33 cellular contexts compared by ENCODE assay signal in genomic region chr5:86786955-86787354, GRCh38.
A peak's percentile ranks its signal among the peaks of the same experiment; 100 is the strongest.
DNase-seq lines count a peak whose midpoint lies in the region; TF ChIP-seq lines count a peak whose summit lies in the region.
"Had no signal": no experiment of that assay in that cellular context is flagged by ENCODE, and none has a peak within 500 bp of the region (broad histone marks: within the 10 kb centered on the region; RNA-seq: fewer than 3 reads in every experiment).

No MANE protein-coding gene starts in this region.

- DNase-seq in ELF-1 (ENCODE audit: low read depth, low spot score) (peak; percentile 82), UCSD-AML1 (lab: John Stamatoyannopoulos, UW; ENCODE audit: unreplicated experiment) (peak; percentile 4), cardiac muscle cell (ENCODE audit: low read depth in 1 of 2, low spot score in 1 of 2) (peak in 1 of 2 donors; percentile 84), mesothelial cell of epicardium (ENCODE audit: low spot score in 2 of 2, unreplicated experiment in 2 of 2) (no peak), activated gamma-delta T cell treated with Interleukin-2 at 50 U/mL for 16 hours (no peak), NCI-H146 treated with DMSO at 0.1 percent for 48 hours (lab: John Stamatoyannopoulos, UW; ENCODE audit: unreplicated experiment) (no peak), DMS153 treated with DMSO at 0.1 percent for 48 hours (lab: John Stamatoyannopoulos, UW; ENCODE audit: unreplicated experiment) (no peak), GM20000 (ENCODE audit: low spot score) (no peak)
- DNase-seq: activated CD4-positive, alpha-beta T cell treated with anti-CD3 and anti-CD28 coated beads, Interleukin-2, amount 50 U/mL, for 48 hours; activated CD4-positive, CD25-positive, alpha-beta regulatory T cell; activated CD8-positive, alpha-beta memory T cell treated with anti-CD3 and anti-CD28 coated beads, Interleukin-2, amount 50 U/mL, for 4 hours; activated naive CD4-positive, alpha-beta T cell treated with anti-CD3 and anti-CD28 coated beads, Interleukin-2, amount 50 U/mL, for 16 hours; amygdala; BE2C; CD8-positive, alpha-beta memory T cell; cortex of kidney; foreskin keratinocyte; GF-D8; hippocampal formation; immature natural killer cell; KBM-7; MG63; naive thymus-derived CD8-positive, alpha-beta T cell; NCI-H2081; NCI-H446; ovary; spleen; stimulated activated CD4-positive, alpha-beta T cell treated with anti-CD3 and anti-CD28 coated beads, Interleukin-2, amount 100 ng/mL, for 48 hours; upper lobe of left lung had no signal

- no peaks in the 10 kb centered on the region for H3K36me3 ChIP-seq in cardiac muscle cell
- H3K36me3 ChIP-seq: BE2C, esophagus muscularis mucosa, MG63, ovary, spleen, upper lobe of left lung had no signal

- no peak for TF ChIP-seq CTCF in cardiac muscle cell (IDR thresholded peaks at IDR 0.05; ENCODE audit: low read depth, low read length)
- TF ChIP-seq CTCF in mesothelial cell of epicardium (IDR thresholded peaks at IDR 0.05; ENCODE audit: unreplicated experiment): no peak
- no peak for TF ChIP-seq CTCF in GM20000 (IDR thresholded peaks at IDR 0.05; ENCODE audit: extremely low read depth, missing control alignments)

- no peaks in the 10 kb centered on the region for H3K9me3 Mint-ChIP-seq in mesothelial cell of epicardium
- H3K9me3 Mint-ChIP-seq: activated T-helper 1 cell treated with anti-CD3 and anti-CD28 coated beads, Interleukin-12 subunit alpha, Interleukin-12 subunit beta, Interleukin-2, Interleukin-4 antibody, amounts not matched to agents 30 ng/mL and 10 ng/mL and 1 ng/mL, durations not matched to agents 14 hours and 24 hours and 36 hours; immature natural killer cell; naive thymus-derived CD8-positive, alpha-beta T cell had no signal

- H3K27me3 Mint-ChIP-seq in mesothelial cell of epicardium (ENCODE audit: low read depth): no peaks in the 10 kb centered on the region

- H3K27ac Mint-ChIP-seq in mesothelial cell of epicardium: peak overlapping the region; percentile 27
- H3K27ac Mint-ChIP-seq: activated T-helper 1 cell treated with anti-CD3 and anti-CD28 coated beads, Interleukin-12 subunit alpha, Interleukin-12 subunit beta, Interleukin-2, Interleukin-4 antibody, amounts not matched to agents 30 ng/mL and 10 ng/mL and 1 ng/mL, durations not matched to agents 14 hours and 24 hours and 36 hours; CD8-positive, alpha-beta memory T cell; immature natural killer cell; naive thymus-derived CD8-positive, alpha-beta T cell had no signal

- H3K4me3 ChIP-seq in cardiac muscle cell: no peak overlapping the region
- H3K4me3 ChIP-seq: esophagus muscularis mucosa, MG63, ovary, SK-N-MC, spleen, upper lobe of left lung had no signal

- no peaks in the 10 kb centered on the region for H3K27me3 ChIP-seq in cardiac muscle cell
- H3K27me3 ChIP-seq: BE2C, esophagus muscularis mucosa, foreskin keratinocyte, ovary, spleen, upper lobe of left lung had no signal

- peak overlapping the region; percentile 66 for H3K27ac ChIP-seq in cardiac muscle cell
- H3K27ac ChIP-seq: esophagus muscularis mucosa, foreskin keratinocyte, ovary, RWPE1, SK-N-MC, spleen, upper lobe of left lung had no signal

- no peaks in the 10 kb centered on the region for H3K9me3 ChIP-seq in cardiac muscle cell (ENCODE audit: low read depth)
- H3K9me3 ChIP-seq: BE2C, esophagus muscularis mucosa, MG63, ovary, spleen, upper lobe of left lung had no signal

- H3K4me3 Mint-ChIP-seq in mesothelial cell of epicardium: no peak overlapping the region
- H3K4me3 Mint-ChIP-seq: activated T-helper 1 cell treated with anti-CD3 and anti-CD28 coated beads, Interleukin-12 subunit alpha, Interleukin-12 subunit beta, Interleukin-2, Interleukin-4 antibody, amounts not matched to agents 30 ng/mL and 10 ng/mL and 1 ng/mL, durations not matched to agents 14 hours and 24 hours and 36 hours; CD8-positive, alpha-beta memory T cell; immature natural killer cell; naive thymus-derived CD8-positive, alpha-beta T cell had no signal

- H3K4me1 Mint-ChIP-seq in mesothelial cell of epicardium: peaks cover 14% of the 10 kb centered on the region
- H3K4me1 Mint-ChIP-seq: CD8-positive, alpha-beta memory T cell; immature natural killer cell; naive thymus-derived CD8-positive, alpha-beta T cell had no signal

- no peaks in the 10 kb centered on the region for H3K36me3 Mint-ChIP-seq in mesothelial cell of epicardium
- H3K36me3 Mint-ChIP-seq: CD8-positive, alpha-beta memory T cell; immature natural killer cell; naive thymus-derived CD8-positive, alpha-beta T cell had no signal

- peaks cover 24% of the 10 kb centered on the region for H3K4me1 ChIP-seq in cardiac muscle cell (ENCODE audit: low read depth)
- H3K4me1 ChIP-seq: BE2C, esophagus muscularis mucosa, foreskin keratinocyte, spleen, upper lobe of left lung had no signal

Comparison
In these comparisons a context has a peak if more than half of its experiments do, and no peak if none do; other contexts are left out.
1. DNase-seq: peak in ELF-1 (single experiment) and UCSD-AML1 (single experiment); none in mesothelial cell of epicardium (0 of 2), activated gamma-delta T cell treated with Interleukin-2 at 50 U/mL for 16 hours (single experiment), NCI-H146 treated with DMSO at 0.1 percent for 48 hours (single experiment), DMS153 treated with DMSO at 0.1 percent for 48 hours (single experiment) and GM20000 (single experiment).